Comparison of ENCODE assay signal across 21 cellular contexts in the genomic region with DNA sequence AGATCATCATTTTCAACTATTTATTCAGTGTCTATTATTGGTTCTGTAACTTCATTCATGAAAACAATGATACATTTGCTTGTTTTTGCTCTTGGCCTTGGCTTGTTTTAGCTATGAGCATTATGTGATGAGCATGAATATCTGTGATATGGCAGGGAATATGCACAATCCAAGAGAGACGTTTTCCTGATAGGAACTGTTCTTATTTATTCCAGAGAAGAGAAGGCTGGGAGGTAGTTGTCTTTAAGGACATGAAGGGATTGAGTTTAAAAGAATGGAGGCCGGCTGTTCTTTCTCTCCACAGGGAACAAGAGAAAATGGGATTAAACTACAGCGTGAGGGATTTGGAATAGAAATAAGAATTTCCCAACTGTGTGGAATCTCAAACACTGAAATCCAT. TPM values are rescaled to one million over a fixed set of nuclear protein-coding genes. Genes with fewer than 3 reads are reported as not detected.
A peak's percentile ranks its signal among the peaks of the same experiment; 100 is the strongest.
DNase-seq lines count a peak whose midpoint lies in the region; ATAC-seq, FAIRE-seq and TF ChIP-seq lines count a peak whose summit lies in the region.
"Had no signal": no experiment of that assay in that cellular context is flagged by ENCODE, and none has a peak within 500 bp of the region (broad histone marks: within the 10 kb centered on the region; RNA-seq: fewer than 3 reads in every experiment).

No MANE protein-coding gene starts in this region.

- no peaks in the 10 kb centered on the region for H3K27me3 ChIP-seq in fibroblast of lung (ENCODE audit: control insufficient read depth, insufficient read depth, low read length)
- no peaks in the 10 kb centered on the region for H3K27me3 ChIP-seq in gastrocnemius medialis
- peaks cover 6% of the 10 kb centered on the region for H3K27me3 ChIP-seq in endodermal cell (ENCODE audit: control insufficient read depth, insufficient read depth, low read length, poor library complexity, severe bottlenecking)
- H3K27me3 ChIP-seq: colonic mucosa had no signal

- in situ Hi-C loops in gastrocnemius medialis (cut with MboI; ENCODE audit: low sequenced_read_pairs in 4 of 4), result no loop called here

- H3K4me1 Mint-ChIP-seq in endothelial cell (ENCODE audit: unreplicated experiment) (no peaks in the 10 kb centered on the region), endodermal cell (peaks cover 2% of the 10 kb centered on the region)
- H3K4me1 Mint-ChIP-seq: activated CD8-positive, alpha-beta memory T cell treated with anti-CD3 and anti-CD28 coated beads, Interleukin-2, amount 10 ng/mL, durations not matched to agents 7 days and 5 days; neural crest cell; stimulated activated naive B cell treated with anti-CD40 and anti-IgM and Interleukin-4, amounts not matched to agents 10 μg/mL and 1 μg/mL and 100 μg/mL, for 72 hours had no signal

- H3K27ac Mint-ChIP-seq in endothelial cell (ENCODE audit: unreplicated experiment) (no peak overlapping the region), endodermal cell (no peak overlapping the region)
- H3K27ac Mint-ChIP-seq: activated CD8-positive, alpha-beta memory T cell treated with anti-CD3 and anti-CD28 coated beads, Interleukin-2, amount 10 ng/mL, durations not matched to agents 7 days and 5 days; CD8-positive, alpha-beta T cell; stimulated activated naive B cell treated with anti-CD40 and anti-IgM and Interleukin-4, amounts not matched to agents 10 μg/mL and 1 μg/mL and 100 μg/mL, for 72 hours; type B pancreatic cell had no signal

- H3K27me3 Mint-ChIP-seq in endothelial cell (ENCODE audit: unreplicated experiment) (peaks cover 1% of the 10 kb centered on the region), endodermal cell (ENCODE audit: insufficient read depth) (peaks cover 3% of the 10 kb centered on the region)
- H3K27me3 Mint-ChIP-seq: activated CD8-positive, alpha-beta memory T cell treated with anti-CD3 and anti-CD28 coated beads, Interleukin-2, amount 10 ng/mL, durations not matched to agents 7 days and 5 days; type B pancreatic cell had no signal

- ATAC-seq in SK-N-SH treated with all-trans-retinoic acid at 6 μM for 48 hours (peak; percentile 31), gastrocnemius medialis (peak in 1 of 2 donors; percentile 9)
- ATAC-seq: activated CD8-positive, alpha-beta memory T cell treated with anti-CD3 and anti-CD28 coated beads, Interleukin-2, amount 10 ng/mL, durations not matched to agents 7 days and 5 days; CD8-positive, alpha-beta T cell; stimulated activated naive B cell treated with anti-CD40 and anti-IgM and Interleukin-4, amounts not matched to agents 10 μg/mL and 1 μg/mL and 100 μg/mL, for 72 hours had no signal

- H3K4me3 Mint-ChIP-seq in endothelial cell (ENCODE audit: unreplicated experiment) (no peak overlapping the region), endodermal cell (no peak overlapping the region)
- H3K4me3 Mint-ChIP-seq: activated CD8-positive, alpha-beta memory T cell treated with anti-CD3 and anti-CD28 coated beads, Interleukin-2, amount 10 ng/mL, durations not matched to agents 7 days and 5 days; CD8-positive, alpha-beta T cell; neural crest cell; stimulated activated naive B cell treated with anti-CD40 and anti-IgM and Interleukin-4, amounts not matched to agents 10 μg/mL and 1 μg/mL and 100 μg/mL, for 72 hours; type B pancreatic cell had no signal

- intact Hi-C loops in gastrocnemius medialis (cut with DNase I; ENCODE audit: low total_unique reads), result no loop called here

- peaks cover 7% of the 10 kb centered on the region for H3K36me3 Mint-ChIP-seq in endothelial cell (ENCODE audit: low read depth, unreplicated experiment)
- no peaks in the 10 kb centered on the region for H3K36me3 Mint-ChIP-seq in endodermal cell (ENCODE audit: low read depth)
- H3K36me3 Mint-ChIP-seq: activated CD8-positive, alpha-beta memory T cell treated with anti-CD3 and anti-CD28 coated beads, Interleukin-2, amount 10 ng/mL, durations not matched to agents 7 days and 5 days; CD8-positive, alpha-beta T cell; stimulated activated naive B cell treated with anti-CD40 and anti-IgM and Interleukin-4, amounts not matched to agents 10 μg/mL and 1 μg/mL and 100 μg/mL, for 72 hours had no signal

- H3K27ac ChIP-seq in fibroblast of lung (ENCODE audit: insufficient read depth, low read length), result peak overlapping the region; percentile 28
- peak overlapping the region in 3 of 4 donors; percentile 19 to 55 (median 50) for H3K27ac ChIP-seq in gastrocnemius medialis
- H3K27ac ChIP-seq in endodermal cell (ENCODE audit: low read depth, low read length), result no peak overlapping the region
- H3K27ac ChIP-seq: colonic mucosa had no signal

- H3K36me3 ChIP-seq in fibroblast of lung (ENCODE audit: control insufficient read depth, insufficient read depth, low read length), result peaks cover 3% of the 10 kb centered on the region
- H3K36me3 ChIP-seq in gastrocnemius medialis, result peaks cover 0 to under 1% of the 10 kb centered on the region in 2 donors
- no peaks in the 10 kb centered on the region for H3K36me3 ChIP-seq in endodermal cell (ENCODE audit: control insufficient read depth, insufficient read depth, low read length)
- H3K36me3 ChIP-seq: colonic mucosa had no signal

- DNase-seq in H54 (ENCODE audit: insufficient read length, low spot score) (no peak), fibroblast of lung (ENCODE audit: low read depth in 2 of 2) (no peak), gastrocnemius medialis (no peak), epidermal melanocyte (ENCODE audit: insufficient read length, low spot score) (no peak), endothelial cell (ENCODE audit: low spot score) (no peak), endodermal cell (no peak)
- DNase-seq in stimulated activated CD4-positive, alpha-beta T cell treated with anti-CD3 and anti-CD28 coated beads, Interleukin-12 subunit alpha, Interleukin-12 subunit beta, amount 100 ng/mL, for 4 hours, result no peak
- DNase-seq: activated CD8-positive, alpha-beta memory T cell treated with anti-CD3 and anti-CD28 coated beads, Interleukin-2, amount 10 ng/mL, durations not matched to agents 7 days and 5 days; activated effector memory CD4-positive, alpha-beta T cell treated with Interleukin-2 at 50 U/mL for 16 hours; CD8-positive, alpha-beta T cell; colonic mucosa; glutamatergic neuron; NCI-H1436; NCI-H748 treated with DMSO at 0.1 percent for 48 hours; OCI-M1; stimulated activated naive B cell treated with anti-CD40 and anti-IgM and Interleukin-4, amounts not matched to agents 10 μg/mL and 1 μg/mL and 100 μg/mL, for 72 hours; T1000 had no signal

- H3K9me3 ChIP-seq in fibroblast of lung (ENCODE audit: control insufficient read depth, insufficient read depth, low read depth, low read length), result no peaks in the 10 kb centered on the region
- no peaks in the 10 kb centered on the region for H3K9me3 ChIP-seq in gastrocnemius medialis
- no peaks in the 10 kb centered on the region for H3K9me3 ChIP-seq in endodermal cell (ENCODE audit: control insufficient read depth, low read length)
- H3K9me3 ChIP-seq: colonic mucosa had no signal

- H2AFZ ChIP-seq in fibroblast of lung (ENCODE audit: low read length), result no peak overlapping the region

- no peak overlapping the region for H3K9ac ChIP-seq in fibroblast of lung (ENCODE audit: insufficient read depth, low read length)
- H3K9ac ChIP-seq in endodermal cell (ENCODE audit: extremely low read depth, low read length, poor library complexity, severe bottlenecking), result no peak overlapping the region

- peak; percentile 38 for FAIRE-seq in H54 (lab: Jason Lieb, UNC)

- H3K4me1 ChIP-seq in fibroblast of lung (ENCODE audit: control insufficient read depth, extremely low read depth, insufficient read depth, low read length) (peaks cover 10% of the 10 kb centered on the region), gastrocnemius medialis (peaks cover 12% of the 10 kb centered on the region in 2 donors), endodermal cell (ENCODE audit: control insufficient read depth, insufficient read depth, low read length) (no peaks in the 10 kb centered on the region)
- H3K4me1 ChIP-seq: colonic mucosa had no signal

- H3K4me3 ChIP-seq in fibroblast of lung (replicated peaks in 1 of 4; ENCODE audit: control extremely low read depth in 1 of 4, insufficient read depth in 1 of 4, low read depth in 3 of 4, low read length in 4 of 4) (no peak overlapping the region), gastrocnemius medialis (no peak overlapping the region), endodermal cell (ENCODE audit: low read length) (no peak overlapping the region)
- H3K4me3 ChIP-seq: colonic mucosa had no signal

- no peaks in the 10 kb centered on the region for H3K9me3 Mint-ChIP-seq in endothelial cell (ENCODE audit: unreplicated experiment)
- no peaks in the 10 kb centered on the region for H3K9me3 Mint-ChIP-seq in endodermal cell

- TF ChIP-seq POLR2A in H54 (IDR thresholded peaks at IDR 0.05; ENCODE audit: low read depth, low read length) (no peak), gastrocnemius medialis (IDR thresholded peaks at IDR 0.05) (no peak)

- H3K79me2 ChIP-seq in fibroblast of lung (ENCODE audit: control insufficient read depth, insufficient read depth, low read length), result peaks cover 15% of the 10 kb centered on the region

- TF ChIP-seq CTCF in fibroblast of lung (conservative IDR thresholded peaks at IDR 0.05 in 1 of 2, IDR thresholded peaks at IDR 0.05 in 1 of 2; ENCODE audit: low read depth in 1 of 2, low read length in 2 of 2) (no peak), gastrocnemius medialis (IDR thresholded peaks at IDR 0.05 in 4 of 5, conservative IDR thresholded peaks at IDR 0.05 in 1 of 5) (no peak), endothelial cell (IDR thresholded peaks at IDR 0.05; ENCODE audit: unreplicated experiment) (no peak), endodermal cell (conservative IDR thresholded peaks at IDR 0.05) (no peak)

- no peaks in the 10 kb centered on the region for H4K20me1 ChIP-seq in fibroblast of lung (ENCODE audit: control insufficient read depth, extremely low read depth, insufficient read depth, low read length)

- peak overlapping the region; percentile 48 for H3K4me2 ChIP-seq in fibroblast of lung (ENCODE audit: extremely low read depth, insufficient read depth, low read length)

- WGBS in endodermal cell (ENCODE audit: insufficient coverage in 1 of 2, insufficient read length in 1 of 2), 2 experiments, result 63 to 72% methylated on average over 3 of the region's 3 CpGs

TF ChIP-seq in SK-N-SH treated with all-trans-retinoic acid at 6 μM for 48 hours, 23 proteins besides CTCF, POLR2A, EP300 and RAD21 (continues in another document):
- TF ChIP-seq ZNF8 (CRISPR knock-in tag; IDR thresholded peaks at IDR 0.05) (no peak), BACH2 (CRISPR knock-in tag; IDR thresholded peaks at IDR 0.05; ENCODE audit: borderline replicate concordance) (no peak), ZNF70 (CRISPR knock-in tag; IDR thresholded peaks at IDR 0.05) (no peak)

RNA-seq across cellular contexts. Expression of a gene that starts 30.3 kb away (rescaled TPM):
- total RNA-seq in fibroblast of lung (3.6 and 7.9 TPM in 2 replicates), gastrocnemius medialis (under 1 TPM in 1 of 4 donors, not detected in 3; 0.66 TPM), endothelial cell (ENCODE audit: unreplicated experiment) (not detected), endodermal cell (not detected)
- polyA plus RNA-seq in fibroblast of lung, result 0.09 and 0.32 TPM in 2 replicates
- polyA plus RNA-seq in fibroblast of lung (2012), result 0.16 TPM in 1 of 2 replicates, not detected in the other
- polyA minus RNA-seq in fibroblast of lung (ENCODE audit: low replicate concordance), result not detected in 2 replicates
- not detected for polyA plus RNA-seq in endodermal cell (2013, experiment 1 of 2)
- polyA plus RNA-seq in endodermal cell (2013, experiment 2 of 2), result not detected
- total RNA-seq: activated CD8-positive, alpha-beta memory T cell treated with anti-CD3 and anti-CD28 coated beads, Interleukin-2, amount 10 ng/mL, durations not matched to agents 7 days and 5 days; CD8-positive, alpha-beta T cell; colonic mucosa; neural crest cell had no signal
- polyA plus RNA-seq: esophagus had no signal
